In the genomic region with DNA sequence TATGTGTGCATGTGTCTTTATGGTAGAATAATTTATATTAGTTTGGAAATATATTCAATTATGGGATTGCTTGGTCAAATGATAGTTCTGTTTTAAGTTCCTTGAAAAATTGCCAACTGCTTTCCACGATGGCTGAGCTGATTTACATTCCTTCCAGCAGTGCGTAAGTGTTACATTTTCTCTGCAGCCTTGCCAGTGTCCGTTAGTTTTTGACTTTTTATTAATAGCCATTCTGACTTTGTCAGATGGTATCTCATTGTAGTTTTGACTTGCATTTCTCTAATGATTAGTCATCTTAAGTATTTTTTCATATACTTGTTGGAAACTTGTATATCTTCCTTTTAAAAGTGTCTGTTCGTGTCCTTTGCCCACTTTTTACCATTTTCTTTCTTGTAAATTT, we compare ENCODE assay signal across 19 cellular contexts.
A peak's percentile ranks its signal among the peaks of the same experiment; 100 is the strongest.
DNase-seq lines count a peak whose midpoint lies in the region; ATAC-seq and TF ChIP-seq lines count a peak whose summit lies in the region.
"Had no signal": no experiment of that assay in that cellular context is flagged by ENCODE, and none has a peak within 500 bp of the region (broad histone marks: within the 10 kb centered on the region; RNA-seq: fewer than 3 reads in every experiment).

No MANE protein-coding gene starts in this region.

- no peak overlapping the region for H3K4me3 Mint-ChIP-seq in stimulated activated memory B cell treated with anti-CD40 and anti-IgM and Interleukin-4, amounts not matched to agents 10 μg/mL and 1 μg/mL and 100 μg/mL, for 72 hours
- H3K4me3 Mint-ChIP-seq: CD8-positive, alpha-beta memory T cell had no signal

- ATAC-seq in SK-N-SH treated with all-trans-retinoic acid at 6 μM for 48 hours (peak; percentile 80), HG03039 (IDR thresholded peaks at IDR 0.05; ENCODE audit: unreplicated experiment) (no peak), heart right ventricle (no peak)
- ATAC-seq in stimulated activated memory B cell treated with anti-CD40 and anti-IgM and Interleukin-4, amounts not matched to agents 10 μg/mL and 1 μg/mL and 100 μg/mL, for 72 hours = no peak

- H3K4me3 ChIP-seq in choroid plexus epithelial cell (ENCODE audit: low read depth, low read length) (no peak overlapping the region), heart right ventricle (no peak overlapping the region)
- H3K4me3 ChIP-seq: Peyer's patch had no signal

- DNase-seq in choroid plexus epithelial cell (ENCODE audit: low read depth) (peak; percentile 84), iris pigment epithelial cell (ENCODE audit: low read depth) (peak; percentile 9), stromal cell of bone marrow (ENCODE audit: low read depth) (peak; percentile 15), heart right ventricle (no peak)
- DNase-seq: ACHN; C1 segment of cervical spinal cord; CD8-positive, alpha-beta memory T cell; DMS53; MM.1S; NCI-H1092 treated with DMSO at 0.1 percent for 48 hours; NCI-H1694; NCI-H2107; NCI-H510A; NCI-H748 treated with DMSO at 0.1 percent for 48 hours; NK-92 treated with Interleukin-12 subunit alpha and Interleukin-12 subunit beta, amount 100 ng/mL, for 24 hours; Peyer's patch had no signal

- TF ChIP-seq CTCF in choroid plexus epithelial cell (conservative IDR thresholded peaks at IDR 0.05; ENCODE audit: low read depth, low read length) = peak; percentile 30
- TF ChIP-seq CTCF in heart right ventricle (IDR thresholded peaks at IDR 0.05) = no peak

- H3K36me3 ChIP-seq in heart right ventricle = no peaks in the 10 kb centered on the region
- H3K36me3 ChIP-seq: Peyer's patch had no signal

- H3K27me3 ChIP-seq in heart right ventricle = no peaks in the 10 kb centered on the region
- H3K27me3 ChIP-seq: Peyer's patch had no signal

- WGBS in heart right ventricle, 2 donors = 47% methylated on average over 4 of the region's 4 CpGs

- no peaks in the 10 kb centered on the region for H3K4me1 Mint-ChIP-seq in stimulated activated memory B cell treated with anti-CD40 and anti-IgM and Interleukin-4, amounts not matched to agents 10 μg/mL and 1 μg/mL and 100 μg/mL, for 72 hours
- H3K4me1 Mint-ChIP-seq: CD8-positive, alpha-beta memory T cell had no signal

- H3K27ac Mint-ChIP-seq in stimulated activated memory B cell treated with anti-CD40 and anti-IgM and Interleukin-4, amounts not matched to agents 10 μg/mL and 1 μg/mL and 100 μg/mL, for 72 hours = no peak overlapping the region
- H3K27ac Mint-ChIP-seq: CD8-positive, alpha-beta memory T cell had no signal

- intact Hi-C loops in heart right ventricle (cut with DNase I) = no loop called here

- no peaks in the 10 kb centered on the region for H3K36me3 Mint-ChIP-seq in stimulated activated memory B cell treated with anti-CD40 and anti-IgM and Interleukin-4, amounts not matched to agents 10 μg/mL and 1 μg/mL and 100 μg/mL, for 72 hours
- H3K36me3 Mint-ChIP-seq: CD8-positive, alpha-beta memory T cell had no signal

- no peaks in the 10 kb centered on the region for H3K4me1 ChIP-seq in heart right ventricle
- H3K4me1 ChIP-seq: Peyer's patch had no signal

- H3K27ac ChIP-seq in heart right ventricle = no peak overlapping the region
- H3K27ac ChIP-seq: Peyer's patch had no signal

- H3K9me3 Mint-ChIP-seq in stimulated activated memory B cell treated with anti-CD40 and anti-IgM and Interleukin-4, amounts not matched to agents 10 μg/mL and 1 μg/mL and 100 μg/mL, for 72 hours = no peaks in the 10 kb centered on the region

- H3K9me3 ChIP-seq in heart right ventricle = peaks cover 0 to 11% (median 0%) of the 10 kb centered on the region in 11 donors

- no peaks in the 10 kb centered on the region for H3K27me3 Mint-ChIP-seq in stimulated activated memory B cell treated with anti-CD40 and anti-IgM and Interleukin-4, amounts not matched to agents 10 μg/mL and 1 μg/mL and 100 μg/mL, for 72 hours
- H3K27me3 Mint-ChIP-seq: CD8-positive, alpha-beta memory T cell had no signal

TF ChIP-seq in SK-N-SH treated with all-trans-retinoic acid at 6 μM for 48 hours, 23 proteins besides CTCF, POLR2A, EP300 and RAD21 (continues in another document):
- TF ChIP-seq GLIS3 (CRISPR knock-in tag; IDR thresholded peaks at IDR 0.05) (peak; percentile 69; the same call in 1 of the 2 replicates), TCF4 (CRISPR knock-in tag; IDR thresholded peaks at IDR 0.05; ENCODE audit: borderline replicate concordance) (0 out of 2 replicates have a peak, but pooled peaks have one; percentile 42), BACH2 (CRISPR knock-in tag; IDR thresholded peaks at IDR 0.05; ENCODE audit: borderline replicate concordance) (no peak), ZFP3 (CRISPR knock-in tag; IDR thresholded peaks at IDR 0.05) (peak; percentile 74; the same call in 1 of the 2 replicates), PPARA (CRISPR knock-in tag; IDR thresholded peaks at IDR 0.05; ENCODE audit: borderline replicate concordance) (no peak), OSR1 (CRISPR knock-in tag; IDR thresholded peaks at IDR 0.05) (no peak), CSDC2 (CRISPR knock-in tag; IDR thresholded peaks at IDR 0.05) (peak; percentile 92), ZNF565 (CRISPR knock-in tag; conservative IDR thresholded peaks at IDR 0.05; ENCODE audit: low read depth) (no peak), ZNF8 (CRISPR knock-in tag; IDR thresholded peaks at IDR 0.05) (0 out of 2 replicates have a peak, but pooled peaks have one; percentile 5), SNAI2 (CRISPR knock-in tag; IDR thresholded peaks at IDR 0.05) (peak; percentile 97), ESRRG (CRISPR knock-in tag; IDR thresholded peaks at IDR 0.05) (peak; percentile 84; the same call in 1 of the 2 replicates), ARNTL (CRISPR knock-in tag; IDR thresholded peaks at IDR 0.05; ENCODE audit: borderline replicate concordance, low read depth) (no peak), TOX (CRISPR knock-in tag; IDR thresholded peaks at IDR 0.05; ENCODE audit: borderline replicate concordance) (no peak), ISL1 (CRISPR knock-in tag; IDR thresholded peaks at IDR 0.05) (peak; percentile 95), RARB (CRISPR knock-in tag; IDR thresholded peaks at IDR 0.05) (no peak), ZNF70 (CRISPR knock-in tag; IDR thresholded peaks at IDR 0.05) (no peak)
- TF ChIP-seq, protein P1, sequence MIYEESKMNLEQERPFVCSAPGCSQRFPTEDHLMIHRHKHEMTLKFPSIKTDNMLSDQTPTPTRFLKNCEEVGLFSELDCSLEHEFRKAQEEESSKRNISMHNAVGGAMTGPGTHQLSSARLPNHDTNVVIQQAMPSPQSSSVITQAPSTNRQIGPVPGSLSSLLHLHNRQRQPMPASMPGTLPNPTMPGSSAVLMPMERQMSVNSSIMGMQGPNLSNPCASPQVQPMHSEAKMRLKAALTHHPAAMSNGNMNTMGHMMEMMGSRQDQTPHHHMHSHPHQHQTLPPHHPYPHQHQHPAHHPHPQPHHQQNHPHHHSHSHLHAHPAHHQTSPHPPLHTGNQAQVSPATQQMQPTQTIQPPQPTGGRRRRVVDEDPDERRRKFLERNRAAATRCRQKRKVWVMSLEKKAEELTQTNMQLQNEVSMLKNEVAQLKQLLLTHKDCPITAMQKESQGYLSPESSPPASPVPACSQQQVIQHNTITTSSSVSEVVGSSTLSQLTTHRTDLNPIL (CRISPR knock-in tag; IDR thresholded peaks at IDR 0.05; ENCODE audit: low read depth) = peak; percentile 100
- TF ChIP-seq, protein P2, sequence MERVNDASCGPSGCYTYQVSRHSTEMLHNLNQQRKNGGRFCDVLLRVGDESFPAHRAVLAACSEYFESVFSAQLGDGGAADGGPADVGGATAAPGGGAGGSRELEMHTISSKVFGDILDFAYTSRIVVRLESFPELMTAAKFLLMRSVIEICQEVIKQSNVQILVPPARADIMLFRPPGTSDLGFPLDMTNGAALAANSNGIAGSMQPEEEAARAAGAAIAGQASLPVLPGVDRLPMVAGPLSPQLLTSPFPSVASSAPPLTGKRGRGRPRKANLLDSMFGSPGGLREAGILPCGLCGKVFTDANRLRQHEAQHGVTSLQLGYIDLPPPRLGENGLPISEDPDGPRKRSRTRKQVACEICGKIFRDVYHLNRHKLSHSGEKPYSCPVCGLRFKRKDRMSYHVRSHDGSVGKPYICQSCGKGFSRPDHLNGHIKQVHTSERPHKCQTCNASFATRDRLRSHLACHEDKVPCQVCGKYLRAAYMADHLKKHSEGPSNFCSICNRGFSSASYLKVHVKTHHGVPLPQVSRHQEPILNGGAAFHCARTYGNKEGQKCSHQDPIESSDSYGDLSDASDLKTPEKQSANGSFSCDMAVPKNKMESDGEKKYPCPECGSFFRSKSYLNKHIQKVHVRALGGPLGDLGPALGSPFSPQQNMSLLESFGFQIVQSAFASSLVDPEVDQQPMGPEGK (CRISPR knock-in tag; IDR thresholded peaks at IDR 0.05; ENCODE audit: borderline replicate concordance) = peak; percentile 69; the same call in 1 of the 2 replicates
- TF ChIP-seq, protein P3, sequence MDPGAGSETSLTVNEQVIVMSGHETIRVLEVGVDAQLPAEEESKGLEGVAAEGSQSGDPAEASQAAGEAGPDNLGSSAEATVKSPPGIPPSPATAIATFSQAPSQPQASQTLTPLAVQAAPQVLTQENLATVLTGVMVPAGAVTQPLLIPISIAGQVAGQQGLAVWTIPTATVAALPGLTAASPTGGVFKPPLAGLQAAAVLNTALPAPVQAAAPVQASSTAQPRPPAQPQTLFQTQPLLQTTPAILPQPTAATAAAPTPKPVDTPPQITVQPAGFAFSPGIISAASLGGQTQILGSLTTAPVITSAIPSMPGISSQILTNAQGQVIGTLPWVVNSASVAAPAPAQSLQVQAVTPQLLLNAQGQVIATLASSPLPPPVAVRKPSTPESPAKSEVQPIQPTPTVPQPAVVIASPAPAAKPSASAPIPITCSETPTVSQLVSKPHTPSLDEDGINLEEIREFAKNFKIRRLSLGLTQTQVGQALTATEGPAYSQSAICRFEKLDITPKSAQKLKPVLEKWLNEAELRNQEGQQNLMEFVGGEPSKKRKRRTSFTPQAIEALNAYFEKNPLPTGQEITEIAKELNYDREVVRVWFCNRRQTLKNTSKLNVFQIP (CRISPR knock-in tag; IDR thresholded peaks at IDR 0.05; ENCODE audit: borderline replicate concordance, low read depth) = peak; percentile 74; the same call in 1 of the 2 replicates
- TF ChIP-seq, protein P4, sequence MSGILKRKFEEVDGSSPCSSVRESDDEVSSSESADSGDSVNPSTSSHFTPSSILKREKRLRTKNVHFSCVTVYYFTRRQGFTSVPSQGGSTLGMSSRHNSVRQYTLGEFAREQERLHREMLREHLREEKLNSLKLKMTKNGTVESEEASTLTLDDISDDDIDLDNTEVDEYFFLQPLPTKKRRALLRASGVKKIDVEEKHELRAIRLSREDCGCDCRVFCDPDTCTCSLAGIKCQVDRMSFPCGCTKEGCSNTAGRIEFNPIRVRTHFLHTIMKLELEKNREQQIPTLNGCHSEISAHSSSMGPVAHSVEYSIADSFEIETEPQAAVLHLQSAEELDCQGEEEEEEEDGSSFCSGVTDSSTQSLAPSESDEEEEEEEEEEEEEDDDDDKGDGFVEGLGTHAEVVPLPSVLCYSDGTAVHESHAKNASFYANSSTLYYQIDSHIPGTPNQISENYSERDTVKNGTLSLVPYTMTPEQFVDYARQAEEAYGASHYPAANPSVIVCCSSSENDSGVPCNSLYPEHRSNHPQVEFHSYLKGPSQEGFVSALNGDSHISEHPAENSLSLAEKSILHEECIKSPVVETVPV (CRISPR knock-in tag; IDR thresholded peaks at IDR 0.05) = 0 out of 2 replicates have a peak, but pooled peaks have one; percentile 42

Comparison
In these comparisons a context has a peak if more than half of its experiments do, and no peak if none do; other contexts are left out.
1. DNase-seq: peak in choroid plexus epithelial cell (single experiment), iris pigment epithelial cell (single experiment) and stromal cell of bone marrow (single experiment); none in heart right ventricle (0 of 2).